Comparison of ENCODE assay signal across 9 cellular contexts in the genomic region with DNA sequence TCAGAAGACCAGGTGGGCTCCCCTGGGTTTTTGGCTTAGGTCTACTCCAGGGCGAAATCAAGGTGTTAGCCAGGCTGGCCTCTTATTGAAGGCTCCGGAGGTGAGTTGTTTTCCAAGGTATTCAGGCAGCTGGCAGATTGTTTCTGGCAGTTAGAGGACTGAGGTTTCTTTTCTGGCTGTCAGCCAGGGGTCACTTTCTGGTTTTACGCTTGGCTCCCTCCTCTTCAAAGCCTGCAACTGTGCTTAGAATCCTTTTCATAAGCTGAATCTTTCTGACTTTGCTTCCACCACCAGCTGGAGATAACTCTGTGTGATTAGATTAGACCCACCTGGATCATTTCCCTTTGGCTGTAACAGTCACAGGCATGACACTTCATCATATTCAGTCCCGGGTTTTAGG. TPM values are rescaled to one million over a fixed set of nuclear protein-coding genes. Genes with fewer than 3 reads are reported as not detected.
A peak's percentile ranks its signal among the peaks of the same experiment; 100 is the strongest.
DNase-seq lines count a peak whose midpoint lies in the region; ATAC-seq, FAIRE-seq and TF ChIP-seq lines count a peak whose summit lies in the region.
"Had no signal": no experiment of that assay in that cellular context is flagged by ENCODE, and none has a peak within 500 bp of the region (broad histone marks: within the 10 kb centered on the region; RNA-seq: fewer than 3 reads in every experiment).

No MANE protein-coding gene starts in this region.

- H3K79me1 ChIP-seq in IMR-90 (ENCODE audit: low read depth in 1 of 2, low read length in 2 of 2) = no peaks in the 10 kb centered on the region

- TF ChIP-seq POLR2A in GM12891 (IDR thresholded peaks at IDR 0.05; ENCODE audit: low read depth, low read length) (no peak), IMR-90 (IDR thresholded peaks at IDR 0.05; ENCODE audit: low read depth, low read length) (no peak), right lobe of liver (IDR thresholded peaks at IDR 0.05) (no peak), gastroesophageal sphincter (IDR thresholded peaks at IDR 0.05) (no peak)

- H3K27me3 ChIP-seq in IMR-90 (ENCODE audit: control insufficient read depth, insufficient read depth, low read length) = no peaks in the 10 kb centered on the region
- H3K27me3 ChIP-seq in right lobe of liver = no peaks in the 10 kb centered on the region
- no peaks in the 10 kb centered on the region for H3K27me3 ChIP-seq in gastroesophageal sphincter

- H4K91ac ChIP-seq in IMR-90 (ENCODE audit: insufficient read depth, low read depth, low read length) = no peak overlapping the region

- TF ChIP-seq EP300 in gastroesophageal sphincter (IDR thresholded peaks at IDR 0.05) = no peak

- H3K4me1 ChIP-seq in IMR-90 (ENCODE audit: control insufficient read depth, insufficient read depth, low read length) (peaks cover 12% of the 10 kb centered on the region), right lobe of liver (peaks cover 0 to 42% (median 22%) of the 10 kb centered on the region in 4 donors), gastroesophageal sphincter (peaks cover 0 to 37% (median 5%) of the 10 kb centered on the region in 3 donors)

- H2BK20ac ChIP-seq in IMR-90 (ENCODE audit: low read depth, low read length) = no peak overlapping the region

- H3K4me2 ChIP-seq in IMR-90 (ENCODE audit: low read depth, low read length) = no peak overlapping the region

- H3K9me1 ChIP-seq in IMR-90 (ENCODE audit: insufficient read depth, low read length) = peaks cover 8% of the 10 kb centered on the region

- no peak overlapping the region for H2AK9ac ChIP-seq in IMR-90 (replicated peaks; ENCODE audit: low read depth, low read length, poor library complexity)

- no peak overlapping the region for H3K9ac ChIP-seq in IMR-90 (ENCODE audit: low read depth, low read length)

- no peak overlapping the region for H3K27ac ChIP-seq in IMR-90 (ENCODE audit: insufficient read depth, low read length)
- peak overlapping the region in 2 of 3 donors; percentile 38 to 45 for H3K27ac ChIP-seq in right lobe of liver
- no peak overlapping the region for H3K27ac ChIP-seq in gastroesophageal sphincter

- TF ChIP-seq CTCF in IMR-90 (conservative IDR thresholded peaks at IDR 0.05; ENCODE audit: low read depth, low read length) (no peak), right lobe of liver (IDR thresholded peaks at IDR 0.05) (no peak), gastroesophageal sphincter (IDR thresholded peaks at IDR 0.05) (no peak), CD14-positive monocyte (IDR thresholded peaks at IDR 0.05) (no peak)

- H3K23ac ChIP-seq in IMR-90 (ENCODE audit: low read depth, low read length) = no peak overlapping the region

- no peak overlapping the region for H2AFZ ChIP-seq in IMR-90 (replicated peaks; ENCODE audit: low read length, poor library complexity)

- no peak overlapping the region for H4K8ac ChIP-seq in IMR-90 (ENCODE audit: low read depth in 2 of 2, low read length in 2 of 2)

- H3K4ac ChIP-seq in IMR-90 (ENCODE audit: low read depth, low read length) = no peak overlapping the region

- H3K4me3 Mint-ChIP-seq in CD14-positive monocyte = no peak overlapping the region

- peaks cover 23% of the 10 kb centered on the region for H3K4me1 Mint-ChIP-seq in CD14-positive monocyte

- no peaks in the 10 kb centered on the region for H4K20me1 ChIP-seq in IMR-90 (ENCODE audit: insufficient read depth, low read length)

- no peak overlapping the region for H3K14ac ChIP-seq in IMR-90 (replicated peaks; ENCODE audit: low read depth, low read length)

- H4K5ac ChIP-seq in IMR-90 (ENCODE audit: low read depth, low read length) = no peak overlapping the region

- dilution Hi-C loops in IMR-90 (cut with HindIII; ENCODE audit: low sequenced_read_pairs, unreplicated experiment) = no loop called here

- ATAC-seq in IMR-90 (ENCODE audit: low read depth) (no peak), right lobe of liver (peak; percentile 37 to 64 (median 62)), gastroesophageal sphincter (no peak), HG03045 (IDR thresholded peaks at IDR 0.05; ENCODE audit: unreplicated experiment) (no peak)

- H2BK15ac ChIP-seq in IMR-90 (ENCODE audit: low read depth, low read length) = no peak overlapping the region

- peak overlapping the region in 1 of 7 donors; percentile 7 for H3K27ac Mint-ChIP-seq in CD14-positive monocyte

- no peak overlapping the region; the same call in 1 of the 2 replicates for H3K18ac ChIP-seq in IMR-90 (ENCODE audit: low read depth, low read length)

- H3K9me3 ChIP-seq in IMR-90 (ENCODE audit: control insufficient read depth, insufficient read depth, low read length) (no peaks in the 10 kb centered on the region), right lobe of liver (no peaks in the 10 kb centered on the region), gastroesophageal sphincter (no peaks in the 10 kb centered on the region)

- H3K36me3 Mint-ChIP-seq in CD14-positive monocyte = no peaks in the 10 kb centered on the region

- in situ Hi-C loops in IMR-90 (cut with MboI; ENCODE audit: low sequenced_read_pairs) = no loop called here

- H3K56ac ChIP-seq in IMR-90 (ENCODE audit: extremely low read depth, insufficient read depth, low read length) = no peak overlapping the region

- H2BK120ac ChIP-seq in IMR-90 (ENCODE audit: low read depth, low read length) = no peak overlapping the region

- peaks cover 0 to 2% (median 0%) of the 10 kb centered on the region in 3 donors for H3K27me3 Mint-ChIP-seq in CD14-positive monocyte (ENCODE audit: low read depth in 3 of 3)

- no TSS peak for BruUV-seq in IMR-90 (replicated peaks; lab: Mats Ljungman, UMichigan)

- H2AK5ac ChIP-seq in IMR-90 (ENCODE audit: low read depth, low read length) = no peak overlapping the region

- no CpG with 5 or more reads among the region's 4 CpGs for WGBS in IMR-90 (ENCODE audit: extremely low coverage in 2 of 2, insufficient read length in 1 of 2), 2 experiments
- 9% methylated on average over 3 of the region's 4 CpGs for WGBS in right lobe of liver (ENCODE audit: insufficient coverage, low coverage, low lambda C conversion rate, missing lambda C conversion rate)
- WGBS in gastroesophageal sphincter (ENCODE audit: low coverage in 1 of 2), 2 donors = 24 to 39% methylated on average over 3 to 4 of the region's 4 CpGs

- peaks cover 0 to 3% (median 0%) of the 10 kb centered on the region in 7 donors for H3K9me3 Mint-ChIP-seq in CD14-positive monocyte

- POLR2A ChIA-PET in IMR-90 (lab: Charles Lee; ENCODE audit: unreplicated experiment) = no interaction called here

- no peak for DNase-seq in GM12891 (ENCODE audit: insufficient read length, low spot score)
- peak; percentile 50 for DNase-seq in IMR-90
- DNase-seq in RCC 7860 (ENCODE audit: low spot score) = peak; percentile 90
- peak in 2 of 3 donors; percentile 47 to 85 for DNase-seq in right lobe of liver
- DNase-seq in NOMO-1 treated with dmso at 0.1 percent for 144 hours (lab: John Stamatoyannopoulos, UW; ENCODE audit: unreplicated experiment) = no peak
- DNase-seq in CD14-positive monocyte (ENCODE audit: low spot score) = no peak

- TF ChIP-seq RAD21 in IMR-90 (IDR thresholded peaks at IDR 0.05; ENCODE audit: low read length) = no peak

- H3K36me3 ChIP-seq in IMR-90 (ENCODE audit: control insufficient read depth, insufficient read depth, low read length) = no peaks in the 10 kb centered on the region
- no peaks in the 10 kb centered on the region for H3K36me3 ChIP-seq in right lobe of liver
- no peaks in the 10 kb centered on the region for H3K36me3 ChIP-seq in gastroesophageal sphincter

- FAIRE-seq in GM12891 (lab: Jason Lieb, UNC) (peak; percentile 66), RCC 7860 (lab: Jason Lieb, UNC) (peak; percentile 97)
- FAIRE-seq: keratinocyte had no signal

- H3K4me3 ChIP-seq in IMR-90 (ENCODE audit: insufficient read depth, low read depth, low read length) (no peak overlapping the region), right lobe of liver (no peak overlapping the region), gastroesophageal sphincter (no peak overlapping the region)

- intact Hi-C loops in IMR-90 (cut with micrococcal nuclease) (no loop called here), right lobe of liver (cut with DNase I) (no loop called here), CD14-positive monocyte (cut with micrococcal nuclease) (no loop called here)

- CTCF ChIA-PET in IMR-90 (lab: Yijun Ruan, JAX) = no interaction called here

- H2BK5ac ChIP-seq in IMR-90 (ENCODE audit: low read depth, low read length, poor library complexity, severe bottlenecking) = no peak overlapping the region

TF ChIP-seq in GM12891, 5 proteins besides CTCF, POLR2A, EP300 and RAD21:
- TF ChIP-seq PAX5 (IDR thresholded peaks at IDR 0.05; ENCODE audit: insufficient read depth, low read length, severe bottlenecking) (peak; percentile 71), SPI1 (IDR thresholded peaks at IDR 0.05; ENCODE audit: low read depth, low read length) (no peak)

TF ChIP-seq in IMR-90, 13 proteins besides CTCF, POLR2A, EP300 and RAD21 (continues in another document):
- TF ChIP-seq RFX5 (IDR thresholded peaks at IDR 0.05; ENCODE audit: low read depth, low read length) (no peak), FOS (IDR thresholded peaks at IDR 0.05; ENCODE audit: low read depth, low read length) (no peak), MAFK (IDR thresholded peaks at IDR 0.05; ENCODE audit: low read depth, low read length) (no peak), MXI1 (IDR thresholded peaks at IDR 0.05; ENCODE audit: borderline replicate concordance, low read depth, low read length) (no peak), CHD1 (IDR thresholded peaks at IDR 0.05; ENCODE audit: low read depth, low read length) (no peak), MAZ (IDR thresholded peaks at IDR 0.05; ENCODE audit: borderline replicate concordance, low read depth, low read length) (no peak), RCOR1 (IDR thresholded peaks at IDR 0.05; ENCODE audit: insufficient replicate concordance, low read length) (no peak), BHLHE40 (IDR thresholded peaks at IDR 0.05; ENCODE audit: low read depth, low read length) (no peak), CEBPB (IDR thresholded peaks at IDR 0.05; ENCODE audit: low read depth, low read length) (no peak)
- TF ChIP-seq, protein P1, sequence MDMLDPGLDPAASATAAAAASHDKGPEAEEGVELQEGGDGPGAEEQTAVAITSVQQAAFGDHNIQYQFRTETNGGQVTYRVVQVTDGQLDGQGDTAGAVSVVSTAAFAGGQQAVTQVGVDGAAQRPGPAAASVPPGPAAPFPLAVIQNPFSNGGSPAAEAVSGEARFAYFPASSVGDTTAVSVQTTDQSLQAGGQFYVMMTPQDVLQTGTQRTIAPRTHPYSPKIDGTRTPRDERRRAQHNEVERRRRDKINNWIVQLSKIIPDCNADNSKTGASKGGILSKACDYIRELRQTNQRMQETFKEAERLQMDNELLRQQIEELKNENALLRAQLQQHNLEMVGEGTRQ (IDR thresholded peaks at IDR 0.05; ENCODE audit: low read depth, low read length) = no peak

RNA-seq across cellular contexts. Expression of a gene that starts 24.6 kb away (rescaled TPM):
- 4.2 TPM for polyA plus RNA-seq in GM12891 (2012; ENCODE audit: low read depth, missing spikeins)
- total RNA-seq in IMR-90 (2012; rRNA removed) (13.8 and 29.2 TPM in 2 replicates), right lobe of liver (10 to 100 TPM; 11.1 to 25.2 (median 19.7) TPM), gastroesophageal sphincter (10 to 100 TPM; 18.4 to 37.1 (median 18.8) TPM)
- polyA plus RNA-seq in IMR-90 (2012; rRNA removed) (8.8 and 10.3 TPM in 2 replicates), CD14-positive monocyte (10 to 100 TPM; 44.4 to 46.6 TPM)
- polyA plus RNA-seq in IMR-90 (2012; cell fraction: cytosol; rRNA removed) = 5.1 and 7.3 TPM in 2 replicates
- 2.7 and 3.2 TPM in 2 replicates for polyA plus RNA-seq in IMR-90 (2012; cell fraction: nucleus; rRNA removed; ENCODE audit: low replicate concordance)

Comparison
In these comparisons a context has a peak if more than half of its experiments do, and no peak if none do; other contexts are left out.
1. DNase-seq: peak in IMR-90 (single experiment), RCC 7860 (single experiment) and right lobe of liver (2 of 3); none in GM12891 (single experiment), NOMO-1 treated with dmso at 0.1 percent for 144 hours (single experiment) and CD14-positive monocyte (single experiment).
2. ATAC-seq: peak in right lobe of liver (4 of 4); none in IMR-90 (single experiment), gastroesophageal sphincter (single experiment) and HG03045 (single experiment).
3. H3K27ac ChIP-seq: peak in right lobe of liver (2 of 3); none in IMR-90 (single experiment) and gastroesophageal sphincter (0 of 4).